ENCODE assay signal across 26 cellular contexts in the genomic region with DNA sequence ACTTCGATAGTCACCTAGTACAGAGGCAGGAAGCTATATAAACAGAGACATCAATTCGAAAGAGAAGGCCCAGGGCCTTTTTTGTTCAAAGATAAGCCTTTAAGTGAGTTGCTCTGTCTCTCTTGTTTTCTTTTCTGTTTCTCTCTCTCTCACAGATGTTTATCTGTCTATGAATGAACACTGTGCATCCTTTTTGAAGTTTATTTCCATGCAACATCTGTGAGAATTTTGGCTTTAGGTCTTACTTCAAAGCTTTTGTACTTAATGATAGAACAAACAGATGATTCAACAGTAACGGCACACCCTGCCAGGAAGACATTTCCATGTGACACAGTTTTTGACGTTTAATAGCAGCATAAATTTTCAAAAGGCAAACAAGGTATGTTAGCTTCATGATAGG.
"Had no signal": no experiment of that assay in that cellular context is flagged by ENCODE, and none has a peak within 500 bp of the region (broad histone marks: within the 10 kb centered on the region; RNA-seq: fewer than 3 reads in every experiment).

No MANE protein-coding gene starts in this region.

- H3K27me3 Mint-ChIP-seq: activated CD4-positive, alpha-beta T cell treated with anti-CD3 and anti-CD28 coated beads, Interleukin-2, amount 10 ng/mL, durations not matched to agents 7 days and 5 days; activated T-helper 17 cell treated with anti-CD3 and anti-CD28 coated beads, Interleukin-2, amount 50 U/mL, for 72 hours; progenitor cell of endocrine pancreas had no signal

- H3K27ac Mint-ChIP-seq: activated CD4-positive, alpha-beta T cell treated with anti-CD3 and anti-CD28 coated beads, Interleukin-2, amount 10 ng/mL, durations not matched to agents 7 days and 5 days; activated CD8-positive, alpha-beta T cell treated with anti-CD3 and anti-CD28 coated beads, Interleukin-2, amount 10 ng/mL, durations not matched to agents 7 days and 5 days; activated naive CD4-positive, alpha-beta T cell treated with anti-CD3 and anti-CD28 coated beads, Interleukin-2, amount 50 U/mL, for 72 hours; activated T-helper 17 cell treated with anti-CD3 and anti-CD28 coated beads, Interleukin-2, amount 50 U/mL, for 72 hours; immature natural killer cell; natural killer cell; progenitor cell of endocrine pancreas; T-helper 2 cell treated with Interferon-gamma antibody and Interleukin-4, amounts not matched to agents 5 μg/mL and 100 μg/mL, for 36 hours had no signal

- H3K36me3 ChIP-seq: ascending aorta, brain microvascular endothelial cell, left lung, spleen, WERI-Rb-1 had no signal

- H3K27ac ChIP-seq: ascending aorta, brain microvascular endothelial cell, foreskin keratinocyte, left lung, spleen, testis, WERI-Rb-1 had no signal

- H3K4me1 ChIP-seq: ascending aorta, foreskin keratinocyte, left lung, spleen, testis had no signal

- H3K27me3 ChIP-seq: ascending aorta, brain microvascular endothelial cell, foreskin keratinocyte, left lung, spleen, testis had no signal

- ATAC-seq: activated CD8-positive, alpha-beta T cell treated with anti-CD3 and anti-CD28 coated beads, Interleukin-2, amount 10 ng/mL, durations not matched to agents 7 days and 5 days; activated naive CD4-positive, alpha-beta T cell treated with anti-CD3 and anti-CD28 coated beads, Interleukin-2, amount 50 U/mL, for 72 hours; activated T-helper 17 cell treated with anti-CD3 and anti-CD28 coated beads, Interleukin-2, amount 50 U/mL, for 72 hours; foreskin keratinocyte; left lung; natural killer cell had no signal

- H3K4me3 Mint-ChIP-seq: activated CD4-positive, alpha-beta T cell treated with anti-CD3 and anti-CD28 coated beads, Interleukin-2, amount 10 ng/mL, durations not matched to agents 7 days and 5 days; activated CD8-positive, alpha-beta T cell treated with anti-CD3 and anti-CD28 coated beads, Interleukin-2, amount 10 ng/mL, durations not matched to agents 7 days and 5 days; activated T-helper 17 cell treated with anti-CD3 and anti-CD28 coated beads, Interleukin-2, amount 50 U/mL, for 72 hours; immature natural killer cell; natural killer cell; T-helper 2 cell treated with Interferon-gamma antibody and Interleukin-4, amounts not matched to agents 5 μg/mL and 100 μg/mL, for 36 hours had no signal

- H3K36me3 Mint-ChIP-seq: activated naive CD4-positive, alpha-beta T cell treated with anti-CD3 and anti-CD28 coated beads, Interleukin-2, amount 50 U/mL, for 72 hours; immature natural killer cell had no signal

- H3K4me1 Mint-ChIP-seq: activated CD4-positive, alpha-beta T cell treated with anti-CD3 and anti-CD28 coated beads, Interleukin-2, amount 10 ng/mL, durations not matched to agents 7 days and 5 days; activated T-helper 17 cell treated with anti-CD3 and anti-CD28 coated beads, Interleukin-2, amount 50 U/mL, for 72 hours; immature natural killer cell; natural killer cell had no signal

- DNase-seq: activated CD4-positive, alpha-beta T cell treated with anti-CD3 and anti-CD28 coated beads, Interleukin-2, amount 10 ng/mL, durations not matched to agents 7 days and 5 days; activated CD4-positive, CD25-positive, alpha-beta regulatory T cell treated with anti-CD3 and anti-CD28 coated beads, Interleukin-2, amount 50 U/mL, for 72 hours; activated CD8-positive, alpha-beta T cell treated with anti-CD3 and anti-CD28 coated beads, Interleukin-2, amount 10 ng/mL, durations not matched to agents 7 days and 5 days; brain microvascular endothelial cell; caudate nucleus; dermis blood vessel endothelial cell; effector CD8-positive, alpha-beta T cell; erythroblast; foreskin keratinocyte; immature natural killer cell; kidney glomerular epithelial cell; left lung; midbrain; natural killer cell; spleen; stimulated activated CD4-positive, alpha-beta T cell treated with anti-CD3 and anti-CD28 coated beads, Interleukin-4, amount 100 ng/mL, for 1 hour; stimulated activated naive CD4-positive, alpha-beta T cell; testis; trophoblast cell; WERI-Rb-1 had no signal

- H3K4me3 ChIP-seq: ascending aorta, left lung, lung, spleen, testis had no signal
